ENCODE assay signal across 24 cellular contexts in the genomic region with DNA sequence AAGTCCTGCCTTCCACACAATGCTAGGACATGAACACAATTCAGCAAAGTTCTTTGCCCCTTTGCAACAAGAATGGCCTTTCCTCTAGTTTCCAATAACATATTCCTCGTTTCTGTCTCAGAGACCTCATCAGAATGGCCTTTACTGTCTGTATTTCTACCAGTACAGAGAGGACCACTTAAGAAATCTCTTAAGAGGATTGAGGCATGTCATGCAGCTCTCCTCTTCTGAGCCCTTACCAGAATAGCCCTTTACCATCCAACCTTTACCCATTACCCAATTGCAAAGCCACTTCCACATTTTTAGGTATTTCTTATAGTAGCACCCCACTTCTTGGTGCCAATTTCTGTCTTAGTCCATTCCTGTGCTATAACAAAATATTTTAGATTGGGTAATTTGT.
"Had no signal": no experiment of that assay in that cellular context is flagged by ENCODE, and none has a peak within 500 bp of the region (broad histone marks: within the 10 kb centered on the region; RNA-seq: fewer than 3 reads in every experiment).

No MANE protein-coding gene starts in this region.

- H3K4me3 ChIP-seq: PC-9, SK-N-MC had no signal

- DNase-seq: activated B cell treated with CpG ODN at 0.5 μM for 24 hours; activated CD4-positive, alpha-beta T cell treated with anti-CD3 and anti-CD28 coated beads for 1 hour; activated CD4-positive, alpha-beta T cell treated with anti-CD3 and anti-CD28 coated beads, Interleukin-2, amount 10 ng/mL, durations not matched to agents 24 days and 14 days; activated CD4-positive, alpha-beta T cell treated with anti-CD3 and anti-CD28 coated beads, Interleukin-2, amount 50 U/mL, for 48 hours; activated CD8-positive, alpha-beta memory T cell treated with anti-CD3 and anti-CD28 coated beads for 24 hours; activated effector memory CD4-positive, alpha-beta T cell treated with anti-CD3 and anti-CD28 coated beads, Interleukin-2, amount 50 U/mL, for 16 hours; activated naive CD4-positive, alpha-beta T cell treated with Interleukin-2 at 50 U/mL for 16 hours; activated naive CD8-positive, alpha-beta T cell treated with anti-CD3 and anti-CD28 coated beads, Interleukin-2, amount 50 U/mL, for 24 hours; activated T-cell treated with anti-CD3 and anti-CD28 coated beads, Interleukin-2, amount 50 U/mL, for 4 hours; amygdala; MM.1S; NCI-H1092; NCI-H1417; NCI-H1930; NCI-H524; NK-92 treated with Interleukin-12 subunit alpha and Interleukin-12 subunit beta, amount 100 ng/mL, for 24 hours; PC-9; SHP77 treated with DMSO at 0.1 percent for 48 hours; SW 1271 had no signal

- H3K27me3 Mint-ChIP-seq: activated B cell treated with CpG ODN at 0.5 μM for 24 hours; activated naive CD8-positive, alpha-beta T cell treated with anti-CD3 and anti-CD28 coated beads, Interleukin-2, amount 50 U/mL, for 24 hours; brain; central memory CD8-positive, alpha-beta T cell had no signal

- H3K36me3 Mint-ChIP-seq: activated naive CD4-positive, alpha-beta T cell treated with anti-CD3 and anti-CD28 coated beads, Interleukin-2, amount 50 U/mL, for 72 hours had no signal

- H3K9me3 Mint-ChIP-seq: activated B cell treated with CpG ODN at 0.5 μM for 24 hours; activated CD4-positive, alpha-beta T cell treated with anti-CD3 and anti-CD28 coated beads, Interleukin-2, amount 10 ng/mL, durations not matched to agents 24 days and 14 days; activated naive CD4-positive, alpha-beta T cell treated with anti-CD3 and anti-CD28 coated beads, Interleukin-2, amount 50 U/mL, for 72 hours; activated naive CD8-positive, alpha-beta T cell treated with anti-CD3 and anti-CD28 coated beads, Interleukin-2, amount 50 U/mL, for 24 hours; activated T-cell treated with anti-CD3 and anti-CD28 coated beads, Interleukin-2, amount 50 U/mL, for 4 hours; brain; central memory CD8-positive, alpha-beta T cell; T-helper 1 cell treated with Interleukin-12 subunit alpha and Interleukin-12 subunit beta and Interleukin-4 antibody, amounts not matched to agents 30 μg/mL and 1 μg/mL, for 36 hours had no signal

- H3K27ac Mint-ChIP-seq: activated B cell treated with CpG ODN at 0.5 μM for 24 hours; activated CD4-positive, alpha-beta T cell treated with anti-CD3 and anti-CD28 coated beads, Interleukin-2, amount 10 ng/mL, durations not matched to agents 24 days and 14 days; activated naive CD4-positive, alpha-beta T cell treated with anti-CD3 and anti-CD28 coated beads, Interleukin-2, amount 50 U/mL, for 72 hours; activated naive CD8-positive, alpha-beta T cell treated with anti-CD3 and anti-CD28 coated beads, Interleukin-2, amount 50 U/mL, for 24 hours; T-helper 1 cell treated with Interleukin-12 subunit alpha and Interleukin-12 subunit beta and Interleukin-4 antibody, amounts not matched to agents 30 μg/mL and 1 μg/mL, for 36 hours had no signal

- H3K4me1 Mint-ChIP-seq: activated CD4-positive, alpha-beta T cell treated with anti-CD3 and anti-CD28 coated beads, Interleukin-2, amount 10 ng/mL, durations not matched to agents 24 days and 14 days had no signal

- H3K27ac ChIP-seq: PC-9, SK-N-MC had no signal

- H3K4me3 Mint-ChIP-seq: activated B cell treated with CpG ODN at 0.5 μM for 24 hours; activated CD4-positive, alpha-beta T cell treated with anti-CD3 and anti-CD28 coated beads, Interleukin-2, amount 10 ng/mL, durations not matched to agents 24 days and 14 days; activated naive CD8-positive, alpha-beta T cell treated with anti-CD3 and anti-CD28 coated beads, Interleukin-2, amount 50 U/mL, for 24 hours; activated T-cell treated with anti-CD3 and anti-CD28 coated beads, Interleukin-2, amount 50 U/mL, for 4 hours; brain; central memory CD8-positive, alpha-beta T cell; T-helper 1 cell treated with Interleukin-12 subunit alpha and Interleukin-12 subunit beta and Interleukin-4 antibody, amounts not matched to agents 30 μg/mL and 1 μg/mL, for 36 hours had no signal
